ENCODE assay signal across 10 cellular contexts in genomic region chr1:165403835-165404482, GRCh38. TPM values are rescaled to one million over a fixed set of nuclear protein-coding genes. Genes with fewer than 3 reads are reported as not detected.
DNase-seq lines count a peak whose midpoint lies in the region; ATAC-seq and TF ChIP-seq lines count a peak whose summit lies in the region.
"Had no signal": no experiment of that assay in that cellular context is flagged by ENCODE, and none has a peak within 500 bp of the region (broad histone marks: within the 10 kb centered on the region; RNA-seq: fewer than 3 reads in every experiment).

No MANE protein-coding gene starts in this region.

- POLR2A ChIA-PET in CD4-positive, alpha-beta T cell (lab: Charles Lee): interaction anchor here (0.9 kb wide), 1 partner anchor 28 kb away, joined by 3 read pairs; no protein-coding TSS in a partner anchor

- H3K79me1 ChIP-seq in mesendoderm (ENCODE audit: low read length): no peaks in the 10 kb centered on the region

- no peak for TF ChIP-seq CTCF in CD4-positive, alpha-beta T cell (IDR thresholded peaks at IDR 0.05)
- peak in 4 of 6 experiments; percentile 32 to 62 (median 56) for TF ChIP-seq CTCF in Peyer's patch (IDR thresholded peaks at IDR 0.05)

- H3K23ac ChIP-seq in mesendoderm (ENCODE audit: low read length): no peak overlapping the region

- H3K36me3 ChIP-seq in Peyer's patch (no peaks in the 10 kb centered on the region), mesendoderm (ENCODE audit: control insufficient read depth, insufficient read depth, low read length) (no peaks in the 10 kb centered on the region), aorta (ENCODE audit: control insufficient read depth in 1 of 2, insufficient read depth in 2 of 2, low read length in 1 of 2) (no peaks in the 10 kb centered on the region)

- H3K27me3 ChIP-seq in CD4-positive, alpha-beta T cell (ENCODE audit: control insufficient read depth, insufficient read depth, low read length): peaks cover 25% of the 10 kb centered on the region
- no peaks in the 10 kb centered on the region for H3K27me3 ChIP-seq in Peyer's patch
- no peaks in the 10 kb centered on the region for H3K27me3 ChIP-seq in mesendoderm (ENCODE audit: insufficient read depth, low read length, poor library complexity)
- H3K27me3 ChIP-seq in aorta (ENCODE audit: control insufficient read depth in 1 of 2, insufficient read depth in 2 of 2, low read length in 1 of 2): no peaks in the 10 kb centered on the region

- no peak overlapping the region for H3K56ac ChIP-seq in mesendoderm (ENCODE audit: low read length)

- TF ChIP-seq POLR2A in Peyer's patch (IDR thresholded peaks at IDR 0.05): no peak

- H4K8ac ChIP-seq in mesendoderm (ENCODE audit: low read depth, low read length): no peak overlapping the region

- H2BK15ac ChIP-seq in mesendoderm (replicated peaks; ENCODE audit: low read depth): no peak overlapping the region

- no peaks in the 10 kb centered on the region for H3K9me3 ChIP-seq in CD4-positive, alpha-beta T cell (ENCODE audit: control insufficient read depth, low read length)
- H3K9me3 ChIP-seq in Peyer's patch (no peaks in the 10 kb centered on the region), aorta (ENCODE audit: control insufficient read depth, low read length) (no peaks in the 10 kb centered on the region)

- H3K9ac ChIP-seq in mesendoderm (ENCODE audit: low read length): no peak overlapping the region

- no peak overlapping the region for H3K4me3 Mint-ChIP-seq in CD4-positive, alpha-beta T cell

- H3K36me3 Mint-ChIP-seq in CD4-positive, alpha-beta T cell (ENCODE audit: low read depth): no peaks in the 10 kb centered on the region

- H3K79me2 ChIP-seq in mesendoderm (ENCODE audit: control insufficient read depth, insufficient read depth, low read length): no peaks in the 10 kb centered on the region

- no peaks in the 10 kb centered on the region for H3K9me3 Mint-ChIP-seq in CD4-positive, alpha-beta T cell

- H3K4me3 ChIP-seq in Peyer's patch: no peak overlapping the region
- H3K4me3 ChIP-seq in mesendoderm (ENCODE audit: low read length): no peak overlapping the region
- no peak overlapping the region for H3K4me3 ChIP-seq in aorta (ENCODE audit: low read length in 2 of 2)

- no peak overlapping the region for H2BK120ac ChIP-seq in mesendoderm (ENCODE audit: low read depth, low read length)

- H3K4me2 ChIP-seq in mesendoderm (ENCODE audit: low read length): no peak overlapping the region

- no peak overlapping the region for H2AK5ac ChIP-seq in mesendoderm (ENCODE audit: low read length)

- ATAC-seq in CD4-positive, alpha-beta T cell (ENCODE audit: poor library complexity): peak; percentile 62
- peak; percentile 77 for ATAC-seq in GM18867 (IDR thresholded peaks at IDR 0.05; ENCODE audit: unreplicated experiment)
- ATAC-seq in HG03442 (IDR thresholded peaks at IDR 0.05; ENCODE audit: unreplicated experiment): peak; percentile 62
- ATAC-seq in aorta (ENCODE audit: low FRiP score): no peak

- CTCF ChIA-PET in CD4-positive, alpha-beta T cell (lab: Charles Lee): interaction anchor here (0.6 to 1.5 kb wide), 4 partner anchors 9 to 188 kb away, joined by 4 to 5 read pairs (median 4); no protein-coding TSS in a partner anchor

- no CpG with 5 or more reads among the region's 3 CpGs for WGBS in mesendoderm (ENCODE audit: extremely low coverage, insufficient coverage, low lambda C conversion rate)
- 23 to 27% methylated on average over 3 of the region's 3 CpGs for WGBS in aorta, 2 donors

- no peak overlapping the region for H3K27ac ChIP-seq in CD4-positive, alpha-beta T cell (ENCODE audit: low read depth, low read length)
- H3K27ac ChIP-seq in Peyer's patch: no peak overlapping the region
- H3K27ac ChIP-seq in mesendoderm (ENCODE audit: low read depth, low read length): no peak overlapping the region
- no peak overlapping the region for H3K27ac ChIP-seq in aorta (ENCODE audit: low read depth in 1 of 2, low read length in 2 of 2)

- H3K4ac ChIP-seq in mesendoderm (ENCODE audit: low read depth, low read length): no peak overlapping the region

- peaks cover 61% of the 10 kb centered on the region for H3K27me3 Mint-ChIP-seq in CD4-positive, alpha-beta T cell

- H3K27ac Mint-ChIP-seq in CD4-positive, alpha-beta T cell: no peak overlapping the region

- H4K5ac ChIP-seq in mesendoderm (ENCODE audit: low read length): no peak overlapping the region

- H3K18ac ChIP-seq in mesendoderm (ENCODE audit: low read length): no peak overlapping the region

- H3K4me1 Mint-ChIP-seq in CD4-positive, alpha-beta T cell (ENCODE audit: low read depth): no peaks in the 10 kb centered on the region

- H3K4me1 ChIP-seq in Peyer's patch (no peaks in the 10 kb centered on the region), mesendoderm (ENCODE audit: control insufficient read depth, low read depth, low read length) (no peaks in the 10 kb centered on the region), aorta (ENCODE audit: control insufficient read depth in 1 of 2, insufficient read depth in 2 of 2, low read length in 2 of 2) (no peaks in the 10 kb centered on the region)

- H2BK5ac ChIP-seq in mesendoderm (ENCODE audit: low read length): no peak overlapping the region

- intact Hi-C loops in CD4-positive, alpha-beta T cell (cut with DNase I, micrococcal nuclease): loop anchor here in 1 of 2 experiments (1.0 kb wide), 1 partner anchor 189 kb away; no protein-coding TSS in a partner anchor
- intact Hi-C loops in aorta (cut with DNase I): no loop called here

- DNase-seq in CD4-positive, alpha-beta T cell: peak in 3 of 10 experiments; percentile 7 to 14 (median 9)
- DNase-seq in Peyer's patch: peak in 1 of 3 donors; percentile 48
- peak; percentile 53 for DNase-seq in dermis blood vessel endothelial cell
- peak; percentile 59 for DNase-seq in mesendoderm
- DNase-seq in aorta: no peak
- DNase-seq in kidney glomerular epithelial cell (lab: John Stamatoyannopoulos, UW): no peak

RNA-seq across cellular contexts. Expression of gene RXRG, which starts 41.0 kb away (rescaled TPM):
- not detected for total RNA-seq in CD4-positive, alpha-beta T cell
- total RNA-seq in Peyer's patch: 10 to 100 TPM in 1 of 4 donors, not detected in 3; 10.7 TPM
- not detected in 2 replicates for total RNA-seq in dermis blood vessel endothelial cell
- polyA plus RNA-seq in mesendoderm (2013, experiment 1 of 2): 0.32 TPM
- 0.35 TPM for polyA plus RNA-seq in mesendoderm (2013, experiment 2 of 2)
- total RNA-seq in aorta: 1 to 10 TPM in 1 of 2 donors, not detected in 1; 2.2 TPM
- polyA plus RNA-seq in aorta: under 1 TPM in 1 of 2 donors, not detected in 1; 0.23 TPM
- total RNA-seq: glomerular endothelial cell had no signal

RNA-seq across cellular contexts. Expression of gene LMX1A, which starts 47.4 kb away (rescaled TPM):
- total RNA-seq in CD4-positive, alpha-beta T cell: not detected
- 1 to 10 TPM; 1.1 to 2.5 (median 1.8) TPM for total RNA-seq in Peyer's patch
- not detected in 2 replicates for total RNA-seq in dermis blood vessel endothelial cell
- polyA plus RNA-seq in mesendoderm (2013, experiment 1 of 2): not detected
- polyA plus RNA-seq in mesendoderm (2013, experiment 2 of 2): not detected
- under 1 TPM in 1 of 2 donors, not detected in 1; 0.84 TPM for total RNA-seq in aorta
- under 1 TPM in 1 of 2 donors, not detected in 1; 0.25 TPM for polyA plus RNA-seq in aorta
- total RNA-seq: glomerular endothelial cell, temporal lobe had no signal

Comparison
In these comparisons a context has a peak if more than half of its experiments do, and no peak if none do; other contexts are left out.
1. DNase-seq: peak in dermis blood vessel endothelial cell (single experiment) and mesendoderm (single experiment); none in aorta (0 of 2) and kidney glomerular epithelial cell (single experiment).